2 cellular contexts compared by ENCODE assay signal in genomic region chr3:134299888-134300206, GRCh38.
TF ChIP-seq lines count a peak whose summit lies in the region.

No MANE protein-coding gene starts in this region.

TF ChIP-seq in A549, 52 proteins besides CTCF, POLR2A, EP300 and RAD21:
- TF ChIP-seq MAX (IDR thresholded peaks at IDR 0.05) (no peak), KDM1A (IDR thresholded peaks at IDR 0.05; ENCODE audit: low read depth) (no peak), RCOR1 (IDR thresholded peaks at IDR 0.05; ENCODE audit: low read depth, low read length) (no peak), HDAC2 (IDR thresholded peaks at IDR 0.05) (no peak), HOXA7 (CRISPR knock-in tag; IDR thresholded peaks at IDR 0.05) (no peak), RARB (CRISPR knock-in tag; IDR thresholded peaks at IDR 0.05) (no peak), POLR2AphosphoS2 (conservative IDR thresholded peaks at IDR 0.05; ENCODE audit: low read length) (no peak)

TF ChIP-seq in HCT116, 20 proteins besides CTCF, POLR2A, EP300 and RAD21 (continued from another document):
- TF ChIP-seq YY1 (IDR thresholded peaks at IDR 0.05; ENCODE audit: extremely low read depth, insufficient replicate concordance, low read depth, low read length) (no peak), ATF3 (IDR thresholded peaks at IDR 0.05) (no peak), CEBPB (IDR thresholded peaks at IDR 0.05; ENCODE audit: low read depth) (no peak)
